In the genomic region with DNA sequence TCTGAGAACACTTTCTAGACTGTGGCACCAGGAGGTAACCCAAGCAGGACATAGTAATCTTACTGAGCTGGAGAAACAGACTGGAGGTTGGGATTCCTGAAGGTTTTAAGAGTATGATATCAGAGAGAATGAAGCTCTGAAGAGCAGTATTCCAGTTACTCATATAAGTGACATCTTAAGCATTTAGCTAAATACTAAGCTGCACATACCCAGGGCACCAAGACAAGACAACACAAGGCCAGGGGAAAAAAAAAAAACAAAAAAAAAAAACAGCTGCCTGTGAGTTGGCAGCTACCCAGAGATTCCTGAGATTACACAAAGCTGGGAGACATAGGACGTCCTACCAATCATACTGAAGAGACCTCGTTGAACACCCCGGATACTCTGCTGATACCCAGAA, we compare ENCODE assay signal across 13 cellular contexts.
DNase-seq lines count a peak whose midpoint lies in the region; ATAC-seq and TF ChIP-seq lines count a peak whose summit lies in the region.
"Had no signal": no experiment of that assay in that cellular context is flagged by ENCODE, and none has a peak within 500 bp of the region (broad histone marks: within the 10 kb centered on the region; RNA-seq: fewer than 3 reads in every experiment).

No MANE protein-coding gene starts in this region.

- H3K9ac ChIP-seq in smooth muscle cell (ENCODE audit: low read depth), result no peak overlapping the region

- no peak for ATAC-seq in activated T-cell treated with anti-CD3 and anti-CD28 coated beads, Interleukin-2, amount 50 U/mL, for 72 hours (replicated peaks in 1 of 2)
- no peak for ATAC-seq in HG02759 (IDR thresholded peaks at IDR 0.05; ENCODE audit: unreplicated experiment)
- ATAC-seq: activated T-helper 17 cell treated with anti-CD3 and anti-CD28 coated beads, Interleukin-2, amount 50 U/mL, for 72 hours; gastroesophageal sphincter; lower lobe of right lung had no signal

- H3K9me3 ChIP-seq in smooth muscle cell (replicated peaks; ENCODE audit: low read depth), result no peaks in the 10 kb centered on the region
- H3K9me3 ChIP-seq: gastroesophageal sphincter, lower lobe of right lung had no signal

- H3K36me3 Mint-ChIP-seq in activated T-helper 2 cell treated with anti-CD3 and anti-CD28 coated beads, Interferon-gamma antibody, Interleukin-2, Interleukin-4, amounts not matched to agents 10 μg/mL and 5 μg/mL and 100 μg/mL, durations not matched to agents 14 hours and 24 hours and 36 hours (ENCODE audit: low read depth), result peaks cover 16% of the 10 kb centered on the region
- peaks cover 10 to 25% of the 10 kb centered on the region in 2 donors for H3K36me3 Mint-ChIP-seq in activated T-cell treated with anti-CD3 and anti-CD28 coated beads, Interleukin-2, amount 50 U/mL, for 72 hours (ENCODE audit: insufficient read depth in 2 of 2)

- H3K27ac ChIP-seq in smooth muscle cell (ENCODE audit: low read depth), result no peak overlapping the region
- H3K27ac ChIP-seq: 22Rv1, gastroesophageal sphincter, lower lobe of right lung had no signal

- no peaks in the 10 kb centered on the region for H3K27me3 Mint-ChIP-seq in activated T-helper 2 cell treated with anti-CD3 and anti-CD28 coated beads, Interferon-gamma antibody, Interleukin-2, Interleukin-4, amounts not matched to agents 10 μg/mL and 5 μg/mL and 100 μg/mL, durations not matched to agents 14 hours and 24 hours and 36 hours (ENCODE audit: low read depth)
- no peaks in the 10 kb centered on the region for H3K27me3 Mint-ChIP-seq in activated T-cell treated with anti-CD3 and anti-CD28 coated beads, Interleukin-2, amount 50 U/mL, for 72 hours (ENCODE audit: low read depth)
- H3K27me3 Mint-ChIP-seq: activated T-helper 17 cell treated with anti-CD3 and anti-CD28 coated beads, Interleukin-2, amount 50 U/mL, for 72 hours had no signal

- no peaks in the 10 kb centered on the region for H4K20me1 ChIP-seq in smooth muscle cell (ENCODE audit: low read depth)

- H3K79me2 ChIP-seq in smooth muscle cell (ENCODE audit: low read depth), result no peaks in the 10 kb centered on the region

- H3K4me1 ChIP-seq in smooth muscle cell (ENCODE audit: low read depth), result no peaks in the 10 kb centered on the region
- H3K4me1 ChIP-seq: gastroesophageal sphincter had no signal

- peaks cover 2% of the 10 kb centered on the region for H3K4me1 Mint-ChIP-seq in activated T-helper 2 cell treated with anti-CD3 and anti-CD28 coated beads, Interferon-gamma antibody, Interleukin-2, Interleukin-4, amounts not matched to agents 10 μg/mL and 5 μg/mL and 100 μg/mL, durations not matched to agents 14 hours and 24 hours and 36 hours (ENCODE audit: low read depth)
- peaks cover 14% of the 10 kb centered on the region for H3K4me1 Mint-ChIP-seq in activated T-cell treated with anti-CD3 and anti-CD28 coated beads, Interleukin-2, amount 50 U/mL, for 72 hours (ENCODE audit: low read depth)

- H3K4me3 ChIP-seq in smooth muscle cell, result no peak overlapping the region
- H3K4me3 ChIP-seq: gastroesophageal sphincter, lower lobe of right lung had no signal

- no peaks in the 10 kb centered on the region for H3F3A ChIP-seq in smooth muscle cell (ENCODE audit: low read depth)

- no peaks in the 10 kb centered on the region for H3K36me3 ChIP-seq in smooth muscle cell (ENCODE audit: low read depth)
- H3K36me3 ChIP-seq: gastroesophageal sphincter, lower lobe of right lung had no signal

- H3K27me3 ChIP-seq in smooth muscle cell (ENCODE audit: low read depth), result no peaks in the 10 kb centered on the region
- H3K27me3 ChIP-seq: gastroesophageal sphincter had no signal

- H3K9me3 Mint-ChIP-seq in activated T-helper 2 cell treated with anti-CD3 and anti-CD28 coated beads, Interferon-gamma antibody, Interleukin-2, Interleukin-4, amounts not matched to agents 10 μg/mL and 5 μg/mL and 100 μg/mL, durations not matched to agents 14 hours and 24 hours and 36 hours, result peaks cover 18% of the 10 kb centered on the region
- H3K9me3 Mint-ChIP-seq in activated T-cell treated with anti-CD3 and anti-CD28 coated beads, Interleukin-2, amount 50 U/mL, for 72 hours, result peaks cover 9 to 13% of the 10 kb centered on the region in 2 donors

- DNase-seq in DMS 273 (lab: John Stamatoyannopoulos, UW; ENCODE audit: unreplicated experiment) (peak; percentile 7), DMS 273 treated with DMSO at 0.1 percent for 48 hours (lab: John Stamatoyannopoulos, UW) (no peak), SK-N-DZ (ENCODE audit: low spot score) (peak; percentile 6), fibroblast of peridontal ligament (ENCODE audit: extremely low read depth) (peak; percentile 70), smooth muscle cell (lab: John Stamatoyannopoulos, UW; ENCODE audit: unreplicated experiment) (no peak)
- no peak for DNase-seq in activated T-helper 2 cell treated with anti-CD3 and anti-CD28 coated beads, Interferon-gamma antibody, Interleukin-2, Interleukin-4, amounts not matched to agents 10 μg/mL and 5 μg/mL and 100 μg/mL, durations not matched to agents 14 hours and 24 hours and 36 hours (ENCODE audit: low spot score)
- DNase-seq in activated T-cell treated with anti-CD3 and anti-CD28 coated beads, Interleukin-2, amount 50 U/mL, for 72 hours, result no peak
- DNase-seq: activated CD4-positive, alpha-beta T cell treated with anti-CD3 and anti-CD28 coated beads for 4 hours; lower lobe of right lung had no signal

- WGBS in smooth muscle cell (ENCODE audit: low lambda C conversion rate), result 65% methylated on average over 3 of the region's 3 CpGs

- peak overlapping the region; percentile 30 for H3K4me2 ChIP-seq in smooth muscle cell

- H3K27ac Mint-ChIP-seq in activated T-helper 2 cell treated with anti-CD3 and anti-CD28 coated beads, Interferon-gamma antibody, Interleukin-2, Interleukin-4, amounts not matched to agents 10 μg/mL and 5 μg/mL and 100 μg/mL, durations not matched to agents 14 hours and 24 hours and 36 hours, result no peak overlapping the region
- no peak overlapping the region for H3K27ac Mint-ChIP-seq in activated T-cell treated with anti-CD3 and anti-CD28 coated beads, Interleukin-2, amount 50 U/mL, for 72 hours
- H3K27ac Mint-ChIP-seq: activated T-helper 17 cell treated with anti-CD3 and anti-CD28 coated beads, Interleukin-2, amount 50 U/mL, for 72 hours had no signal

- H2AFZ ChIP-seq in smooth muscle cell (ENCODE audit: low read depth), result no peak overlapping the region

- no peak for TF ChIP-seq CTCF in smooth muscle cell (IDR thresholded peaks at IDR 0.05; ENCODE audit: borderline replicate concordance, insufficient read depth, poor library complexity, severe bottlenecking)

- intact Hi-C loops in activated T-helper 2 cell treated with anti-CD3 and anti-CD28 coated beads, Interferon-gamma antibody, Interleukin-2, Interleukin-4, amounts not matched to agents 10 μg/mL and 5 μg/mL and 100 μg/mL, durations not matched to agents 14 hours and 24 hours and 36 hours (cut with micrococcal nuclease), result no loop called here

- no peak overlapping the region for H3K4me3 Mint-ChIP-seq in activated T-helper 2 cell treated with anti-CD3 and anti-CD28 coated beads, Interferon-gamma antibody, Interleukin-2, Interleukin-4, amounts not matched to agents 10 μg/mL and 5 μg/mL and 100 μg/mL, durations not matched to agents 14 hours and 24 hours and 36 hours (ENCODE audit: low read depth)
- H3K4me3 Mint-ChIP-seq in activated T-cell treated with anti-CD3 and anti-CD28 coated beads, Interleukin-2, amount 50 U/mL, for 72 hours, result no peak overlapping the region
- H3K4me3 Mint-ChIP-seq: activated T-helper 17 cell treated with anti-CD3 and anti-CD28 coated beads, Interleukin-2, amount 50 U/mL, for 72 hours had no signal

Comparison
In these comparisons a context has a peak if more than half of its experiments do, and no peak if none do; other contexts are left out.
1. DNase-seq: peak in DMS 273 (single experiment), SK-N-DZ (single experiment) and fibroblast of peridontal ligament (single experiment); none in DMS 273 treated with DMSO at 0.1 percent for 48 hours (single experiment), smooth muscle cell (single experiment), activated T-helper 2 cell treated with anti-CD3 and anti-CD28 coated beads, Interferon-gamma antibody, Interleukin-2, Interleukin-4, amounts not matched to agents 10 μg/mL and 5 μg/mL and 100 μg/mL, durations not matched to agents 14 hours and 24 hours and 36 hours (single experiment) and activated T-cell treated with anti-CD3 and anti-CD28 coated beads, Interleukin-2, amount 50 U/mL, for 72 hours (0 of 2).